In the genomic region with DNA sequence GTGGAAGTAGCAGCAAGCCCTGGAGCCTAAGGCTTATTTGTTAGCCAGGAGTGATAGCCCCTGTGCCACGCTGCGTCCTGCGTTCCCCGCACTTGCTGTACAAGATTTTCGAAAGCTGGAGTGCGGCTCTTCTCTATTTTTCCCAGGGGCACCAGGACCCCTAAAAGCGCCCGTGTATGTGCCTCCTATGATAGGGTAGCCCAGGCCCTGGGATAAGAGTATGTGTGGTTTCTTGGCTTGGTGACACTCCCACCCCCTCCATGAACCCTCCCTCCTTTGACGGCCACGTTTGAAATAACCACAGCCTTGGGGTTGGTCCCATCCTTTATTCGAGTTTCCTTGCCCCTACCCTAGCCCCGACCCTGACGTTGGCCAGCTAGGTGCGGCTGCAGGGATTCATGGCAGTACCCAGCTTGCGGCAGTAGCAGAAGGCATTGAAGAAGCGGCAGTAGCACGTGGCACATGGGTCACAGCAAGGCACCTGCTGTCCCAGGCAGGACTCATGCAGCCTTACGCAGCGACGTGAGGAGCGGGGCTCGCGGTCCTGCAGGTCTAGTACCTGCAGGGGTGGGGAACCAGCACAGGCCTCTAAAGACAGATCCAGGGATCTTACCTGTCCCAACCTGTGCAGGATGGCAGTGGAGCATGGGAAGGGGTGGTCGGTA, we compare ENCODE assay signal across 1 cellular context.
TF ChIP-seq lines count a peak whose summit lies in the region.

No MANE protein-coding gene starts in this region.

TF ChIP-seq in SK-N-SH treated with all-trans-retinoic acid at 6 μM for 48 hours, 23 proteins besides CTCF, POLR2A, EP300 and RAD21 (continued from another document):
- TF ChIP-seq, protein P1, sequence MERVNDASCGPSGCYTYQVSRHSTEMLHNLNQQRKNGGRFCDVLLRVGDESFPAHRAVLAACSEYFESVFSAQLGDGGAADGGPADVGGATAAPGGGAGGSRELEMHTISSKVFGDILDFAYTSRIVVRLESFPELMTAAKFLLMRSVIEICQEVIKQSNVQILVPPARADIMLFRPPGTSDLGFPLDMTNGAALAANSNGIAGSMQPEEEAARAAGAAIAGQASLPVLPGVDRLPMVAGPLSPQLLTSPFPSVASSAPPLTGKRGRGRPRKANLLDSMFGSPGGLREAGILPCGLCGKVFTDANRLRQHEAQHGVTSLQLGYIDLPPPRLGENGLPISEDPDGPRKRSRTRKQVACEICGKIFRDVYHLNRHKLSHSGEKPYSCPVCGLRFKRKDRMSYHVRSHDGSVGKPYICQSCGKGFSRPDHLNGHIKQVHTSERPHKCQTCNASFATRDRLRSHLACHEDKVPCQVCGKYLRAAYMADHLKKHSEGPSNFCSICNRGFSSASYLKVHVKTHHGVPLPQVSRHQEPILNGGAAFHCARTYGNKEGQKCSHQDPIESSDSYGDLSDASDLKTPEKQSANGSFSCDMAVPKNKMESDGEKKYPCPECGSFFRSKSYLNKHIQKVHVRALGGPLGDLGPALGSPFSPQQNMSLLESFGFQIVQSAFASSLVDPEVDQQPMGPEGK (CRISPR knock-in tag; IDR thresholded peaks at IDR 0.05; ENCODE audit: borderline replicate concordance): no peak
- TF ChIP-seq CSDC2 (CRISPR knock-in tag; IDR thresholded peaks at IDR 0.05) (no peak), TCF4 (CRISPR knock-in tag; IDR thresholded peaks at IDR 0.05; ENCODE audit: borderline replicate concordance) (no peak), TOX (CRISPR knock-in tag; IDR thresholded peaks at IDR 0.05; ENCODE audit: borderline replicate concordance) (no peak), ZFP30 (CRISPR knock-in tag; IDR thresholded peaks at IDR 0.05) (no peak), OSR1 (CRISPR knock-in tag; IDR thresholded peaks at IDR 0.05) (no peak), RARB (CRISPR knock-in tag; IDR thresholded peaks at IDR 0.05) (no peak), SNAI2 (CRISPR knock-in tag; IDR thresholded peaks at IDR 0.05) (no peak), ZNF70 (CRISPR knock-in tag; IDR thresholded peaks at IDR 0.05) (no peak), POU6F1 (CRISPR knock-in tag; IDR thresholded peaks at IDR 0.05; ENCODE audit: borderline replicate concordance, low read depth) (no peak)
- TF ChIP-seq, protein P2, sequence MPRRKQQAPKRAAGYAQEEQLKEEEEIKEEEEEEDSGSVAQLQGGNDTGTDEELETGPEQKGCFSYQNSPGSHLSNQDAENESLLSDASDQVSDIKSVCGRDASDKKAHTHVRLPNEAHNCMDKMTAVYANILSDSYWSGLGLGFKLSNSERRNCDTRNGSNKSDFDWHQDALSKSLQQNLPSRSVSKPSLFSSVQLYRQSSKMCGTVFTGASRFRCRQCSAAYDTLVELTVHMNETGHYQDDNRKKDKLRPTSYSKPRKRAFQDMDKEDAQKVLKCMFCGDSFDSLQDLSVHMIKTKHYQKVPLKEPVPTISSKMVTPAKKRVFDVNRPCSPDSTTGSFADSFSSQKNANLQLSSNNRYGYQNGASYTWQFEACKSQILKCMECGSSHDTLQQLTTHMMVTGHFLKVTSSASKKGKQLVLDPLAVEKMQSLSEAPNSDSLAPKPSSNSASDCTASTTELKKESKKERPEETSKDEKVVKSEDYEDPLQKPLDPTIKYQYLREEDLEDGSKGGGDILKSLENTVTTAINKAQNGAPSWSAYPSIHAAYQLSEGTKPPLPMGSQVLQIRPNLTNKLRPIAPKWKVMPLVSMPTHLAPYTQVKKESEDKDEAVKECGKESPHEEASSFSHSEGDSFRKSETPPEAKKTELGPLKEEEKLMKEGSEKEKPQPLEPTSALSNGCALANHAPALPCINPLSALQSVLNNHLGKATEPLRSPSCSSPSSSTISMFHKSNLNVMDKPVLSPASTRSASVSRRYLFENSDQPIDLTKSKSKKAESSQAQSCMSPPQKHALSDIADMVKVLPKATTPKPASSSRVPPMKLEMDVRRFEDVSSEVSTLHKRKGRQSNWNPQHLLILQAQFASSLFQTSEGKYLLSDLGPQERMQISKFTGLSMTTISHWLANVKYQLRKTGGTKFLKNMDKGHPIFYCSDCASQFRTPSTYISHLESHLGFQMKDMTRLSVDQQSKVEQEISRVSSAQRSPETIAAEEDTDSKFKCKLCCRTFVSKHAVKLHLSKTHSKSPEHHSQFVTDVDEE (CRISPR knock-in tag; IDR thresholded peaks at IDR 0.05): no peak
- TF ChIP-seq, protein P3, sequence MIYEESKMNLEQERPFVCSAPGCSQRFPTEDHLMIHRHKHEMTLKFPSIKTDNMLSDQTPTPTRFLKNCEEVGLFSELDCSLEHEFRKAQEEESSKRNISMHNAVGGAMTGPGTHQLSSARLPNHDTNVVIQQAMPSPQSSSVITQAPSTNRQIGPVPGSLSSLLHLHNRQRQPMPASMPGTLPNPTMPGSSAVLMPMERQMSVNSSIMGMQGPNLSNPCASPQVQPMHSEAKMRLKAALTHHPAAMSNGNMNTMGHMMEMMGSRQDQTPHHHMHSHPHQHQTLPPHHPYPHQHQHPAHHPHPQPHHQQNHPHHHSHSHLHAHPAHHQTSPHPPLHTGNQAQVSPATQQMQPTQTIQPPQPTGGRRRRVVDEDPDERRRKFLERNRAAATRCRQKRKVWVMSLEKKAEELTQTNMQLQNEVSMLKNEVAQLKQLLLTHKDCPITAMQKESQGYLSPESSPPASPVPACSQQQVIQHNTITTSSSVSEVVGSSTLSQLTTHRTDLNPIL (CRISPR knock-in tag; IDR thresholded peaks at IDR 0.05; ENCODE audit: low read depth): no peak
TF ChIP-seq in SK-N-SH treated with all-trans-retinoic acid at 6 μM for 48 hours: peak in this region for 0.
